15 cellular contexts compared by ENCODE assay signal in the genomic region with DNA sequence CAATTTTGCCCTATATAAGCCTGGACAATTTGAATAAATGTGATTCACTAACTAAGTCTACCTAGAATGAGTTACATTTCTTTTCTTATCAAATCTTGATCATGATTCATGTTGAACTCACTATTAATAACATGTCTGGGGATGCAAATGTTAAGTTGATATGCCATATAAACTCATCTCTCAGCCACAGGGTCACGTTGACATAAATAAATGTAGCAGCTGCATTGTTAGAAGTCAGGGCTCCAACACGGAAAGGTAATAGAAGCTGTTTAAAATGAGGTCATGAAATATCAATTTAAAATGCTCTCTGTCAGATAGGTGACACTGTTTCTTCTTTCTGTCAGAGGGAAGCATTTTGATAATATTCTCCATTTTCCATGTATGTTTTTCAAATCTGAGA.
DNase-seq lines count a peak whose midpoint lies in the region; ATAC-seq, FAIRE-seq and TF ChIP-seq lines count a peak whose summit lies in the region.
"Had no signal": no experiment of that assay in that cellular context is flagged by ENCODE, and none has a peak within 500 bp of the region (broad histone marks: within the 10 kb centered on the region; RNA-seq: fewer than 3 reads in every experiment).

No MANE protein-coding gene starts in this region.

- H3K9ac ChIP-seq in keratinocyte (ENCODE audit: control insufficient read depth, extremely low read depth, insufficient read depth, low read length): no peak overlapping the region

- no peaks in the 10 kb centered on the region for H3K36me3 Mint-ChIP-seq in T-helper 17 cell (ENCODE audit: low read depth)
- no peaks in the 10 kb centered on the region for H3K36me3 Mint-ChIP-seq in activated naive CD8-positive, alpha-beta T cell treated with anti-CD3 and anti-CD28 coated beads, Interleukin-2, amount 50 U/mL, for 24 hours (ENCODE audit: low read depth)
- H3K36me3 Mint-ChIP-seq: CD4-positive, alpha-beta memory T cell had no signal

- H3K9me3 ChIP-seq in RWPE2 (ENCODE audit: severe bottlenecking) (no peaks in the 10 kb centered on the region), keratinocyte (ENCODE audit: control insufficient read depth, low read depth, low read length) (no peaks in the 10 kb centered on the region), T-helper 17 cell (ENCODE audit: control insufficient read depth, low read length, poor library complexity, severe bottlenecking) (no peaks in the 10 kb centered on the region)
- H3K9me3 ChIP-seq: BE2C, HAP-1 had no signal

- no peaks in the 10 kb centered on the region for H3K36me3 ChIP-seq in RWPE2 (ENCODE audit: low read depth)
- no peaks in the 10 kb centered on the region for H3K36me3 ChIP-seq in keratinocyte (ENCODE audit: control insufficient read depth in 2 of 2, extremely low read depth in 1 of 2, insufficient read depth in 2 of 2, low read length in 2 of 2)
- H3K36me3 ChIP-seq: BE2C, HAP-1 had no signal

- peak; percentile 49 for DNase-seq in M059J (ENCODE audit: low read depth)
- no peak for DNase-seq in RWPE2 (ENCODE audit: low spot score)
- peak; percentile 45 for DNase-seq in keratinocyte (ENCODE audit: low read depth, low spot score)
- DNase-seq in HPDE6-E6E7 (ENCODE audit: extremely low spot score): no peak
- no peak for DNase-seq in GM10248 (ENCODE audit: extremely low spot score)
- DNase-seq in T-helper 17 cell: no peak
- no peak for DNase-seq in activated naive CD8-positive, alpha-beta T cell treated with anti-CD3 and anti-CD28 coated beads, Interleukin-2, amount 50 U/mL, for 24 hours
- DNase-seq: BE2C; CD4-positive, alpha-beta memory T cell; DMS79 had no signal

- H3K9me1 ChIP-seq in keratinocyte (ENCODE audit: control insufficient read depth, extremely low read depth, insufficient read depth, low read length): no peaks in the 10 kb centered on the region

- H3K4me3 ChIP-seq in RWPE2 (ENCODE audit: severe bottlenecking): no peak overlapping the region
- no peak overlapping the region for H3K4me3 ChIP-seq in keratinocyte (ENCODE audit: control insufficient read depth in 2 of 3, extremely low read depth in 1 of 3, insufficient read depth in 2 of 3, low read depth in 1 of 3, low read length in 3 of 3)
- H3K4me3 ChIP-seq: HAP-1 had no signal

- dilution Hi-C loops in keratinocyte (cut with MboI; ENCODE audit: extremely low pct_ligation_motif_present, low sequenced_read_pairs): no loop called here

- TF ChIP-seq CTCF in RWPE2 (IDR thresholded peaks at IDR 0.05; ENCODE audit: poor library complexity, severe bottlenecking) (no peak), keratinocyte (optimal IDR thresholded peaks at IDR 0.05 in 1 of 3, IDR thresholded peaks at IDR 0.05 in 1 of 3, conservative IDR thresholded peaks at IDR 0.05 in 1 of 3; ENCODE audit: extremely low read depth in 1 of 3, insufficient read depth in 2 of 3, low read length in 3 of 3) (no peak), GM10248 (IDR thresholded peaks at IDR 0.05; ENCODE audit: control extremely low read depth, extremely low read depth, low read depth, missing control alignments) (no peak)

- no peaks in the 10 kb centered on the region for H3K27me3 Mint-ChIP-seq in T-helper 17 cell
- no peaks in the 10 kb centered on the region for H3K27me3 Mint-ChIP-seq in activated naive CD8-positive, alpha-beta T cell treated with anti-CD3 and anti-CD28 coated beads, Interleukin-2, amount 50 U/mL, for 24 hours
- H3K27me3 Mint-ChIP-seq: CD4-positive, alpha-beta memory T cell had no signal

- 0 out of 3 replicates have a peak, but pooled peaks have one; percentile 21 for ATAC-seq in RWPE2 (ENCODE audit: low read depth)
- ATAC-seq in T-helper 17 cell: no peak
- ATAC-seq in activated naive CD8-positive, alpha-beta T cell treated with anti-CD3 and anti-CD28 coated beads, Interleukin-2, amount 50 U/mL, for 24 hours: no peak

- H3K27me3 ChIP-seq in RWPE2 (ENCODE audit: insufficient read depth, poor library complexity, severe bottlenecking): no peaks in the 10 kb centered on the region
- H3K27me3 ChIP-seq in keratinocyte (ENCODE audit: control insufficient read depth, extremely low read depth, insufficient read depth, low read length): no peaks in the 10 kb centered on the region
- H3K27me3 ChIP-seq: BE2C had no signal

- H3K79me2 ChIP-seq in keratinocyte (ENCODE audit: control insufficient read depth, insufficient read depth, low read length): no peaks in the 10 kb centered on the region

- no peak overlapping the region for H2AFZ ChIP-seq in keratinocyte (ENCODE audit: control insufficient read depth, low read length)

- H3K4me3 Mint-ChIP-seq in T-helper 17 cell: no peak overlapping the region
- H3K4me3 Mint-ChIP-seq in activated naive CD8-positive, alpha-beta T cell treated with anti-CD3 and anti-CD28 coated beads, Interleukin-2, amount 50 U/mL, for 24 hours: no peak overlapping the region
- H3K4me3 Mint-ChIP-seq: CD4-positive, alpha-beta memory T cell had no signal

- CTCF ChIA-PET in GM10248 (lab: Yijun Ruan, JAX): interaction anchor here (1.2 to 1.8 kb wide), 2 partner anchors 11 to 17 kb away, joined by 3 to 5 read pairs; no protein-coding TSS in a partner anchor

- no peaks in the 10 kb centered on the region for H3K4me1 Mint-ChIP-seq in T-helper 17 cell
- no peaks in the 10 kb centered on the region for H3K4me1 Mint-ChIP-seq in activated naive CD8-positive, alpha-beta T cell treated with anti-CD3 and anti-CD28 coated beads, Interleukin-2, amount 50 U/mL, for 24 hours
- H3K4me1 Mint-ChIP-seq: CD4-positive, alpha-beta memory T cell had no signal

- peaks cover 18% of the 10 kb centered on the region for H3K9me3 Mint-ChIP-seq in activated naive CD8-positive, alpha-beta T cell treated with anti-CD3 and anti-CD28 coated beads, Interleukin-2, amount 50 U/mL, for 24 hours

- no peak overlapping the region for H3K27ac Mint-ChIP-seq in T-helper 17 cell
- no peak overlapping the region for H3K27ac Mint-ChIP-seq in activated naive CD8-positive, alpha-beta T cell treated with anti-CD3 and anti-CD28 coated beads, Interleukin-2, amount 50 U/mL, for 24 hours
- H3K27ac Mint-ChIP-seq: CD4-positive, alpha-beta memory T cell had no signal

- H3K4me1 ChIP-seq in RWPE2 (ENCODE audit: insufficient read depth, poor library complexity, severe bottlenecking): no peaks in the 10 kb centered on the region
- peaks cover 8% of the 10 kb centered on the region for H3K4me1 ChIP-seq in keratinocyte (ENCODE audit: control insufficient read depth, extremely low read depth, insufficient read depth, low read length)
- H3K4me1 ChIP-seq: BE2C, HAP-1 had no signal

- H3K27ac ChIP-seq in RWPE2 (ENCODE audit: poor library complexity, severe bottlenecking) (no peak overlapping the region), keratinocyte (ENCODE audit: control insufficient read depth, insufficient read depth, low read length) (no peak overlapping the region)
- H3K27ac ChIP-seq: C4-2B had no signal

- H4K20me1 ChIP-seq in keratinocyte (ENCODE audit: control insufficient read depth, extremely low read depth, insufficient read depth, low read length): no peaks in the 10 kb centered on the region

- POLR2A ChIA-PET in GM10248 (lab: Yijun Ruan, JAX): no interaction called here

- FAIRE-seq in keratinocyte (lab: Jason Lieb, UNC): peak; percentile 13
- FAIRE-seq: A204.1, GM12891, H1 had no signal

- no peak overlapping the region for H3K4me2 ChIP-seq in keratinocyte (ENCODE audit: control insufficient read depth, extremely low read depth, insufficient read depth, low read depth, low read length)

Comparison
In these comparisons a context has a peak if more than half of its experiments do, and no peak if none do; other contexts are left out.
1. DNase-seq: peak in M059J (single experiment) and keratinocyte (single experiment); none in RWPE2 (single experiment), HPDE6-E6E7 (single experiment), GM10248 (single experiment), T-helper 17 cell (0 of 3) and activated naive CD8-positive, alpha-beta T cell treated with anti-CD3 and anti-CD28 coated beads, Interleukin-2, amount 50 U/mL, for 24 hours (single experiment).